ENCODE assay signal across 11 cellular contexts in genomic region chr22:25882366-25882765, GRCh38.
"Had no signal": no experiment of that assay in that cellular context is flagged by ENCODE, and none has a peak within 500 bp of the region (broad histone marks: within the 10 kb centered on the region; RNA-seq: fewer than 3 reads in every experiment).

No MANE protein-coding gene starts in this region.

- H2AFZ ChIP-seq: GM23248, GM23338 had no signal

- H3K4me2 ChIP-seq: GM23338 had no signal

- H3K4me1 ChIP-seq: HAP-1 had no signal

- DNase-seq: GM23248, GOT3, H7, H9, HCEC 1CT, HFFc6 had no signal

- H3K9ac ChIP-seq: GM23248 had no signal

- H3K36me3 ChIP-seq: HAP-1 had no signal

- H3K9me3 ChIP-seq: HAP-1 had no signal

- ATAC-seq: GM23338, HCT116 had no signal

- H3K4me3 ChIP-seq: GM23248, GM23338, HAP-1 had no signal

- FAIRE-seq: H1, H54 had no signal

- H3K27ac ChIP-seq: GM23248 had no signal
